ENCODE assay signal across 11 cellular contexts in the genomic region with DNA sequence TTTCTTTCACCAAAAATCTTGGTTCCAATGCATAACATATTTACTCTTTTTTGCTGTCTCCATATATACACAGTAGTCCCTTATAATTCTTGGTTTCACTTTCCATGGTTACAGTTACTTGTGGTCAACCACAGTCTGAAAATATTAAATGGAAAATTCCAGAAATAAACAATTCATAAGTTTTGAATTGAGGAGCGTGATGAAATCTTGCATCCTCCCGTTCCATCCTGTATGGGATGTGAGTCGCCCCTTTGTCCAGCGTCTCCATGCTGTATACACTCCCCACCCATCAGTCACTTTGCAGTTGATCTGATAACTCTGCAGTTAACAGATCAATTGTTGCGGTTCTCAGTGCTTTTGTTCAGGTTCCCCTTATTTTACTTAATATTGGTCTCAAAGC. TPM values are rescaled to one million over a fixed set of nuclear protein-coding genes. Genes with fewer than 3 reads are reported as not detected.
DNase-seq lines count a peak whose midpoint lies in the region; ATAC-seq and TF ChIP-seq lines count a peak whose summit lies in the region.
"Had no signal": no experiment of that assay in that cellular context is flagged by ENCODE, and none has a peak within 500 bp of the region (broad histone marks: within the 10 kb centered on the region; RNA-seq: fewer than 3 reads in every experiment).

No MANE protein-coding gene starts in this region.

- H3K4me3 ChIP-seq in IMR-90 (ENCODE audit: insufficient read depth, low read depth, low read length) (no peak overlapping the region), fibroblast of the aortic adventitia (ENCODE audit: low read depth, low read length) (no peak overlapping the region)

- no peaks in the 10 kb centered on the region for H3K36me3 ChIP-seq in IMR-90 (ENCODE audit: control insufficient read depth, insufficient read depth, low read length)

- no peaks in the 10 kb centered on the region for H3K79me1 ChIP-seq in IMR-90 (ENCODE audit: low read depth in 1 of 2, low read length in 2 of 2)

- no peak overlapping the region; the same call in 1 of the 2 replicates for H3K4ac ChIP-seq in IMR-90 (ENCODE audit: low read depth, low read length)

- in situ Hi-C loops in IMR-90 (cut with MboI; ENCODE audit: low sequenced_read_pairs) = no loop called here

- peaks cover 5% of the 10 kb centered on the region for H3K27me3 ChIP-seq in IMR-90 (ENCODE audit: control insufficient read depth, insufficient read depth, low read length)

- BruUV-seq in IMR-90 (replicated peaks; lab: Mats Ljungman, UMichigan) = no TSS peak

- H3K9me3 ChIP-seq in IMR-90 (ENCODE audit: control insufficient read depth, insufficient read depth, low read length) (no peaks in the 10 kb centered on the region), T-helper 17 cell (ENCODE audit: control insufficient read depth, low read length, poor library complexity, severe bottlenecking) (no peaks in the 10 kb centered on the region)

- no peaks in the 10 kb centered on the region; the same call in 1 of the 2 replicates for H3K9me1 ChIP-seq in IMR-90 (ENCODE audit: insufficient read depth, low read length)

- no peaks in the 10 kb centered on the region for H3K36me3 Mint-ChIP-seq in T-helper 17 cell (ENCODE audit: low read depth)

- TF ChIP-seq POLR2A in IMR-90 (IDR thresholded peaks at IDR 0.05; ENCODE audit: low read depth, low read length) = no peak

- H2BK120ac ChIP-seq in IMR-90 (ENCODE audit: low read depth, low read length) = 0 out of 2 replicates have a peak overlapping the region, but pooled peaks have one; percentile 42

- DNase-seq in AG20443 (ENCODE audit: low spot score) (peak; percentile 31), IMR-90 (peak; percentile 88), T-helper 17 cell (no peak), fibroblast of the aortic adventitia (ENCODE audit: low read depth) (peak; percentile 56), ureter (ENCODE audit: low spot score) (no peak)
- DNase-seq: activated CD4-positive, alpha-beta T cell treated with anti-CD3 and anti-CD28 coated beads for 48 hours; erythroblast had no signal

- peak overlapping the region; percentile 80 for H3K4me3 Mint-ChIP-seq in T-helper 17 cell

- H3K27me3 Mint-ChIP-seq in T-helper 17 cell = peaks cover 17% of the 10 kb centered on the region

- POLR2A ChIA-PET in IMR-90 (lab: Charles Lee; ENCODE audit: unreplicated experiment) = interaction anchor here (0.7 to 0.8 kb wide), 2 partner anchors 137 to 148 kb away, joined by 3 to 12 read pairs; no protein-coding TSS in a partner anchor

- no peak overlapping the region for H2AK5ac ChIP-seq in IMR-90 (ENCODE audit: low read depth, low read length)

- H4K91ac ChIP-seq in IMR-90 (ENCODE audit: insufficient read depth, low read depth, low read length) = no peak overlapping the region

- H2BK20ac ChIP-seq in IMR-90 (ENCODE audit: low read depth, low read length) = no peak overlapping the region

- TF ChIP-seq CTCF in IMR-90 (conservative IDR thresholded peaks at IDR 0.05; ENCODE audit: low read depth, low read length) (no peak), fibroblast of the aortic adventitia (IDR thresholded peaks at IDR 0.05; ENCODE audit: insufficient read depth, low read length) (no peak)

- no peak overlapping the region for H2BK5ac ChIP-seq in IMR-90 (ENCODE audit: low read depth, low read length, poor library complexity, severe bottlenecking)

- dilution Hi-C loops in IMR-90 (cut with HindIII; ENCODE audit: low sequenced_read_pairs, unreplicated experiment) = no loop called here

- no peak overlapping the region for H3K9ac ChIP-seq in IMR-90 (ENCODE audit: low read depth, low read length)

- CTCF ChIA-PET in IMR-90 (lab: Yijun Ruan, JAX) = interaction anchor here (0.9 kb wide), 1 partner anchor 13 kb away, joined by 3 read pairs; no protein-coding TSS in a partner anchor

- intact Hi-C loops in IMR-90 (cut with micrococcal nuclease) = no loop called here

- no peak overlapping the region for H3K56ac ChIP-seq in IMR-90 (ENCODE audit: extremely low read depth, insufficient read depth, low read length)

- ATAC-seq in IMR-90 (ENCODE audit: low read depth) = peak; percentile 89
- ATAC-seq in T-helper 17 cell = peak; percentile 57
- ATAC-seq in HG02852 (IDR thresholded peaks at IDR 0.05; ENCODE audit: unreplicated experiment) = no peak
- ATAC-seq in HG03280 (IDR thresholded peaks at IDR 0.05; ENCODE audit: unreplicated experiment) = no peak
- ATAC-seq in esophagus mucosa = no peak
- ATAC-seq: HCT116 had no signal

- no peak overlapping the region; the same call in 1 of the 2 replicates for H3K23ac ChIP-seq in IMR-90 (ENCODE audit: low read depth, low read length)

- no peaks in the 10 kb centered on the region for H4K20me1 ChIP-seq in IMR-90 (ENCODE audit: insufficient read depth, low read length)

- H3K4me2 ChIP-seq in IMR-90 (ENCODE audit: low read depth, low read length) = peak overlapping the region; percentile 29

- H3K4me1 ChIP-seq in IMR-90 (ENCODE audit: control insufficient read depth, insufficient read depth, low read length) = peaks cover 5% of the 10 kb centered on the region

- H2AFZ ChIP-seq in IMR-90 (replicated peaks; ENCODE audit: low read length, poor library complexity) = no peak overlapping the region

- H3K4me1 Mint-ChIP-seq in T-helper 17 cell = peaks cover 8% of the 10 kb centered on the region

- H3K14ac ChIP-seq in IMR-90 (replicated peaks; ENCODE audit: low read depth, low read length) = no peak overlapping the region

- H4K5ac ChIP-seq in IMR-90 (ENCODE audit: low read depth, low read length) = no peak overlapping the region

- H3K27ac ChIP-seq in IMR-90 (ENCODE audit: insufficient read depth, low read length) = no peak overlapping the region

- H3K27ac Mint-ChIP-seq in T-helper 17 cell = peak overlapping the region; percentile 8

- H2BK15ac ChIP-seq in IMR-90 (ENCODE audit: low read depth, low read length) = 0 out of 3 replicates have a peak overlapping the region, but pooled peaks have one; percentile 57

- 11% methylated on average over 3 of the region's 5 CpGs; no CpG with 5 or more reads in 1 of the 2 experiments for WGBS in IMR-90 (ENCODE audit: extremely low coverage in 2 of 2, insufficient read length in 1 of 2), 2 experiments

- no peak overlapping the region for H2AK9ac ChIP-seq in IMR-90 (replicated peaks; ENCODE audit: low read depth, low read length, poor library complexity)

- no peak overlapping the region for H3K18ac ChIP-seq in IMR-90 (ENCODE audit: low read depth, low read length)

- no peak for TF ChIP-seq RAD21 in IMR-90 (IDR thresholded peaks at IDR 0.05; ENCODE audit: low read length)

- H4K8ac ChIP-seq in IMR-90 (ENCODE audit: low read depth in 2 of 2, low read length in 2 of 2) = 0 out of 4 replicates have a peak overlapping the region, but pooled peaks of 1 of the 2 experiments have one; percentile 49

TF ChIP-seq in IMR-90, 13 proteins besides CTCF, POLR2A, EP300 and RAD21:
- no peak for TF ChIP-seq MAZ (IDR thresholded peaks at IDR 0.05; ENCODE audit: borderline replicate concordance, low read depth, low read length)
- peak; percentile 34; the same call in 1 of the 2 replicates for TF ChIP-seq FOS (IDR thresholded peaks at IDR 0.05; ENCODE audit: low read depth, low read length)
- TF ChIP-seq CEBPB (IDR thresholded peaks at IDR 0.05; ENCODE audit: low read depth, low read length) = peak; percentile 85

RNA-seq across cellular contexts. Expression of gene FAF2, which starts 11.5 kb away (rescaled TPM):
- total RNA-seq in IMR-90 (2012; rRNA removed) = 47.0 and 50.3 TPM in 2 replicates
- 31.3 and 32.9 TPM in 2 replicates for polyA plus RNA-seq in IMR-90 (2012; rRNA removed)
- 10.3 and 16.1 TPM in 2 replicates for polyA plus RNA-seq in IMR-90 (2012; cell fraction: cytosol; rRNA removed)
- polyA plus RNA-seq in IMR-90 (2012; cell fraction: nucleus; rRNA removed; ENCODE audit: low replicate concordance) = 9.4 and 41.3 TPM in 2 replicates
- total RNA-seq in T-helper 17 cell = 10 to 100 TPM; 23.1 to 24.2 TPM
- 42.3 and 45.3 TPM in 2 replicates for total RNA-seq in fibroblast of the aortic adventitia (ENCODE audit: low replicate concordance)
- 50.1 TPM for total RNA-seq in ureter
- 24.2 TPM for total RNA-seq in esophagus mucosa

RNA-seq across cellular contexts. Expression of gene CLTB, which starts 20.3 kb away (rescaled TPM):
- total RNA-seq in IMR-90 (2012; rRNA removed) (87.6 and 122 TPM in 2 replicates), T-helper 17 cell (10 to 100 TPM; 65.3 to 69.4 TPM), fibroblast of the aortic adventitia (ENCODE audit: low replicate concordance) (49.3 and 76.5 TPM in 2 replicates), ureter (66.1 TPM), esophagus mucosa (266 TPM)
- 99.9 and 133 TPM in 2 replicates for polyA plus RNA-seq in IMR-90 (2012; rRNA removed)
- 126 and 155 TPM in 2 replicates for polyA plus RNA-seq in IMR-90 (2012; cell fraction: cytosol; rRNA removed)
- polyA plus RNA-seq in IMR-90 (2012; cell fraction: nucleus; rRNA removed; ENCODE audit: low replicate concordance) = 82.7 and 83.9 TPM in 2 replicates

RNA-seq across cellular contexts. Expression of gene HIGD2A, which starts 48.1 kb away (rescaled TPM):
- total RNA-seq in IMR-90 (2012; rRNA removed) (33.3 and 35.0 TPM in 2 replicates), T-helper 17 cell (100 to 1,000 TPM; 119 to 135 TPM), fibroblast of the aortic adventitia (ENCODE audit: low replicate concordance) (23.2 and 51.9 TPM in 2 replicates), ureter (145 TPM), esophagus mucosa (101 TPM)
- polyA plus RNA-seq in IMR-90 (2012; rRNA removed) = 131 and 146 TPM in 2 replicates
- polyA plus RNA-seq in IMR-90 (2012; cell fraction: cytosol; rRNA removed) = 161 and 196 TPM in 2 replicates
- 35.5 and 41.7 TPM in 2 replicates for polyA plus RNA-seq in IMR-90 (2012; cell fraction: nucleus; rRNA removed; ENCODE audit: low replicate concordance)

RNA-seq across cellular contexts. Expression of gene NOP16, which starts 48.2 kb away (rescaled TPM):
- total RNA-seq in IMR-90 (2012; rRNA removed) = 28.0 and 33.3 TPM in 2 replicates
- 60.4 and 61.3 TPM in 2 replicates for polyA plus RNA-seq in IMR-90 (2012; rRNA removed)
- polyA plus RNA-seq in IMR-90 (2012; cell fraction: cytosol; rRNA removed) = 40.4 and 78.7 TPM in 2 replicates
- polyA plus RNA-seq in IMR-90 (2012; cell fraction: nucleus; rRNA removed; ENCODE audit: low replicate concordance) = 71.5 and 77.8 TPM in 2 replicates
- total RNA-seq in T-helper 17 cell = 10 to 100 TPM; 17.9 to 19.2 TPM
- 17.0 and 44.2 TPM in 2 replicates for total RNA-seq in fibroblast of the aortic adventitia (ENCODE audit: low replicate concordance)
- total RNA-seq in ureter = 26.6 TPM
- total RNA-seq in esophagus mucosa = 39.5 TPM

Comparison
In these comparisons a context has a peak if more than half of its experiments do, and no peak if none do; other contexts are left out.
1. DNase-seq: peak in AG20443 (single experiment), IMR-90 (single experiment) and fibroblast of the aortic adventitia (single experiment); none in T-helper 17 cell (0 of 3) and ureter (single experiment).
2. ATAC-seq: peak in IMR-90 (single experiment) and T-helper 17 cell (single experiment); none in HG02852 (single experiment), HG03280 (single experiment) and esophagus mucosa (single experiment).